1 cellular context compared by ENCODE assay signal in the genomic region with DNA sequence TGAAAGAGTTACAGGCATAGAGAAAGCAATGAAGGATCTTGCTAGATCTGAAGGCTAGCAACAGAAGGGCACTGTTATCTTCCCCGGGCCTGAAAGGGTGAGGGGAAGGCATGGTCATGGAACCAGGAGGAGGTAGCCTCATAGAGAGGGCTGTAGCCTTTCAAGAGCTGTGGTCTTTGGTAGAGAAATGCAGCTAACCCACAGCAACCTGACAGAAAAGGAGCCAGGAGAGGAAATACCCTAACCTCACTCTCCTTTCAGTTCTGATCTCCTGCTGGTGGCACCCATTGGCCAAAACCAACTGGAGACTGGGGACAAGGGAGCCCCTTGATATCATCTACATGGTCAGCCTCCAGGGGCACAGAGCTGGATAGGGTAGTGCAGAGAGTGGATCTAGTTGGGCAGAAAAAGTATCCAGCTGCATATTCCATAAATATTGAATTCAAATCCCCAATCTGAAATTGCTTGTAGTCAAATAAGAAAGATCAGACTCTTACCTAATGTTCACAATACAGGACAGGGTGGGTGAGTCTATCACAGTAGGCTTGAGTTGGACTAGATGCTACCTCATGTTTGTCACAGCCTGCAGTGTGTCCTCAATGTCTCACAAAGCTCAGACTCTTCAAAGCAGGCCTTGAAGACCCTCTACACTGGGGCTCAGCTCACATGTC.
TF ChIP-seq lines count a peak whose summit lies in the region.

No MANE protein-coding gene starts in this region.

TF ChIP-seq in K562, 482 proteins besides CTCF, POLR2A, EP300 and RAD21 (continued from another document):
- no peak for TF ChIP-seq PHB2 (IDR thresholded peaks at IDR 0.05; ENCODE audit: low read depth)
TF ChIP-seq in K562: peak in this region for 0.
